In genomic region chr17:46814446-46814845, GRCh38 we compare ENCODE assay signal across 17 cellular contexts. TPM values are rescaled to one million over a fixed set of nuclear protein-coding genes. Genes with fewer than 3 reads are reported as not detected.
DNase-seq lines count a peak whose midpoint lies in the region; ATAC-seq, FAIRE-seq and TF ChIP-seq lines count a peak whose summit lies in the region.
"Had no signal": no experiment of that assay in that cellular context is flagged by ENCODE, and none has a peak within 500 bp of the region (broad histone marks: within the 10 kb centered on the region; RNA-seq: fewer than 3 reads in every experiment).

No MANE protein-coding gene starts in this region.

- peak overlapping the region in 1 of 2 experiments; percentile 66; a peak in 2 of 4 replicates for H3K9ac ChIP-seq in K562 (ENCODE audit: insufficient read depth in 1 of 2, low read depth in 2 of 2, low read length in 2 of 2)
- H3K9ac ChIP-seq: BLaER1 had no signal

- H3K36me3 ChIP-seq in K562 (ENCODE audit: control insufficient read depth, insufficient read depth, low read length) (no peaks in the 10 kb centered on the region), Peyer's patch (no peaks in the 10 kb centered on the region)
- H3K36me3 ChIP-seq: BLaER1 had no signal

- no peaks in the 10 kb centered on the region for H3K9me3 ChIP-seq in K562 (replicated peaks; ENCODE audit: control insufficient read depth, insufficient read depth, low read depth, low read length)
- no peaks in the 10 kb centered on the region for H3K9me3 ChIP-seq in Peyer's patch
- H3K9me3 ChIP-seq: BLaER1 had no signal

- 24% methylated on average over 7 of the region's 7 CpGs for WGBS in K562 (ENCODE audit: insufficient coverage, low coverage, missing lambda C conversion rate)

- ATAC-seq in K562 = no peak
- ATAC-seq: HepG2 had no signal

- no peaks in the 10 kb centered on the region for H3K9me3 Mint-ChIP-seq in mesothelial cell of epicardium

- H3K4me2 ChIP-seq in K562 (ENCODE audit: insufficient read depth, low read length) = peak overlapping the region; percentile 19; the same call in 1 of the 2 replicates
- H3K4me2 ChIP-seq: BLaER1 had no signal

- TF ChIP-seq RAD21 in K562 (CRISPR knock-in tag; conservative IDR thresholded peaks at IDR 0.05 in 1 of 2, IDR thresholded peaks at IDR 0.05 in 1 of 2) = no peak

- peak overlapping the region; percentile 91 for H3K4me3 Mint-ChIP-seq in mesothelial cell of epicardium

- intact Hi-C loops in K562 (cut with micrococcal nuclease) = no loop called here

- H3K27me3 ChIP-seq in K562 (ENCODE audit: control insufficient read depth in 2 of 2, insufficient read depth in 2 of 2, low read length in 2 of 2) (no peaks in the 10 kb centered on the region), Peyer's patch (peaks cover 0 to 28% of the 10 kb centered on the region in 2 donors)

- TF ChIP-seq POLR2A in K562 (conservative IDR thresholded peaks at IDR 0.05) (no peak), Peyer's patch (IDR thresholded peaks at IDR 0.05) (no peak)

- POLR2A ChIA-PET in K562 (lab: Yijun Ruan, JAX) = interaction anchor here (0.9 to 1.0 kb wide), 2 partner anchors 15 to 17 kb away, joined by 3 to 6 read pairs; no protein-coding TSS in a partner anchor

- H3K4me1 ChIP-seq in K562 (replicated peaks in 1 of 2; ENCODE audit: control insufficient read depth in 2 of 2, insufficient read depth in 2 of 2, low read length in 2 of 2) = peaks cover 28 to 57% of the 10 kb centered on the region in 2 experiments
- H3K4me1 ChIP-seq in Peyer's patch = peaks cover 0 to 14% (median 9%) of the 10 kb centered on the region in 4 donors

- H3K27ac ChIP-seq in K562 (ENCODE audit: extremely low read depth, low read depth, low read length) (no peak overlapping the region), Peyer's patch (no peak overlapping the region)
- H3K27ac ChIP-seq: BLaER1 had no signal

- peak overlapping the region; percentile 96 for H3K27ac Mint-ChIP-seq in mesothelial cell of epicardium

- no peaks in the 10 kb centered on the region for H3K9me1 ChIP-seq in K562 (ENCODE audit: control insufficient read depth, insufficient read depth, low read length)

- peaks cover 88% of the 10 kb centered on the region for H3K4me1 Mint-ChIP-seq in mesothelial cell of epicardium

- no TSS peak for BruUV-seq in K562 (replicated peaks; lab: Mats Ljungman, UMichigan)

- CTCF ChIA-PET in K562 (lab: Yijun Ruan, JAX; ENCODE audit: low intra/inter-chr PET ratio) = no interaction called here

- peak; percentile 86 for DNase-seq in ELF-1 (ENCODE audit: low read depth, low spot score)
- DNase-seq in HTR-8/SVneo (ENCODE audit: insufficient read length, low spot score) = no peak
- DNase-seq in K562 (ENCODE audit: extremely low read depth in 1 of 4, low spot score in 3 of 4) = no peak
- no peak for DNase-seq in mesothelial cell of epicardium (ENCODE audit: low spot score in 2 of 2, unreplicated experiment in 2 of 2)
- no peak for DNase-seq in G401 (ENCODE audit: low spot score)
- DNase-seq in activated effector memory CD4-positive, alpha-beta T cell treated with anti-CD3 and anti-CD28 coated beads, Interleukin-2, amount 50 U/mL, for 16 hours = no peak
- no peak for DNase-seq in Peyer's patch
- no peak for DNase-seq in NCI-H1694 (lab: John Stamatoyannopoulos, UW)
- DNase-seq: 8988T, AML-193, DMS79, EL, GF-D8 had no signal

- peak; percentile 74 for FAIRE-seq in HTR-8/SVneo (lab: Jason Lieb, UNC)
- FAIRE-seq in K562 (lab: Jason Lieb, UNC) = no peak
- FAIRE-seq: GM19239, H54, HepG2 had no signal

- H2AFZ ChIP-seq in K562 (ENCODE audit: low read depth, low read length) = peak overlapping the region; percentile 67

- in situ Hi-C loops in K562 (cut with MboI) (loop anchor here (25.0 kb wide), 1 partner anchor 1227 kb away; no protein-coding TSS in a partner anchor), G401 (cut with HindIII; ENCODE audit: low sequenced_read_pairs) (no loop called here)

- no peak for TF ChIP-seq CTCF in K562 (IDR thresholded peaks at IDR 0.05 in 2 of 3, conservative IDR thresholded peaks at IDR 0.05 in 1 of 3; ENCODE audit: insufficient read depth in 2 of 3, low read depth in 1 of 3, low read length in 3 of 3)
- no peak for TF ChIP-seq CTCF in mesothelial cell of epicardium (IDR thresholded peaks at IDR 0.05; ENCODE audit: unreplicated experiment)
- TF ChIP-seq CTCF in Peyer's patch (IDR thresholded peaks at IDR 0.05) = no peak

- H3K4me3 ChIP-seq in K562 = no peak overlapping the region
- no peak overlapping the region for H3K4me3 ChIP-seq in Peyer's patch
- H3K4me3 ChIP-seq: BLaER1 had no signal

- H4K20me1 ChIP-seq in K562 (replicated peaks; ENCODE audit: control insufficient read depth, insufficient read depth, low read length) = no peaks in the 10 kb centered on the region

- no peaks in the 10 kb centered on the region for H3K79me2 ChIP-seq in K562 (ENCODE audit: control insufficient read depth, insufficient read depth, low read length)

- no peak for TF ChIP-seq EP300 in K562 (IDR thresholded peaks at IDR 0.05; ENCODE audit: low read length)

- peaks cover 29% of the 10 kb centered on the region for H3K27me3 Mint-ChIP-seq in mesothelial cell of epicardium (ENCODE audit: low read depth)

- no peaks in the 10 kb centered on the region for H3K36me3 Mint-ChIP-seq in mesothelial cell of epicardium

TF ChIP-seq in K562, 482 proteins besides CTCF, POLR2A, EP300 and RAD21:
- TF ChIP-seq TAF7 (tag; IDR thresholded peaks at IDR 0.05) = no peak
- no peak for TF ChIP-seq ZNF512 (tag; IDR thresholded peaks at IDR 0.05)
- TF ChIP-seq POLR2G (IDR thresholded peaks at IDR 0.05; ENCODE audit: low read depth, low read length) = no peak
- no peak for TF ChIP-seq RHOXF2B (CRISPR knock-in tag; conservative IDR thresholded peaks at IDR 0.05)
- no peak for TF ChIP-seq MCM2 (IDR thresholded peaks at IDR 0.05; ENCODE audit: low read depth)

RNA-seq across cellular contexts. Expression of gene WNT3, which starts 4.0 kb away (rescaled TPM):
- total RNA-seq in K562 (2011; cell fraction: chromatin; rRNA removed; ENCODE audit: low replicate concordance) = 8.1 and 10.9 TPM in 2 replicates
- total RNA-seq in K562 (2011; cell fraction: nucleolus; rRNA removed) = 6.1 and 6.8 TPM in 2 replicates
- total RNA-seq in K562 (2011; cell fraction: nucleoplasm; rRNA removed) = 7.8 and 8.3 TPM in 2 replicates
- total RNA-seq in K562 (2014; rRNA removed) (1.5 and 2.9 TPM in 2 replicates), K562 (2014; rRNA removed; fragmentation: Illumina TruSeq; extraction: Trizol) (2.2 and 2.4 TPM in 2 replicates), K562 (2015; rRNA removed; fragmentation: Illumina TruSeq; extraction: Trizol) (2.6 and 2.8 TPM in 2 replicates), K562 (2021) (2.7 and 3.5 TPM in 2 replicates), mesothelial cell of epicardium (64.2 to 66.4 TPM (median 65.7 TPM) in 3 replicates), Peyer's patch (10 to 100 TPM in 1 of 4 donors, 1 to 10 TPM in 2, under 1 TPM in 1; 0.83 to 10.1 (median 6.5) TPM)
- polyA plus RNA-seq in K562 (2011; rRNA removed) (5.9 and 6.1 TPM in 2 replicates), K562 (2014; fragmentation: Illumina TruSeq; extraction: Trizol) (3.2 and 3.6 TPM in 2 replicates), K562 (2014; fragmentation: Nextera tagmentation; extraction: Ambion mirVana) (1 to 10 TPM; 2.1 to 3.5 TPM), K562 (2014; rRNA removed) (2.5 and 3.3 TPM in 2 replicates)
- 3.4 and 3.9 TPM in 2 replicates for polyA plus RNA-seq in K562 (2011; cell fraction: cytosol; rRNA removed)
- 18.0 and 19.7 TPM in 2 replicates for polyA plus RNA-seq in K562 (2011; cell fraction: nucleus; rRNA removed)
- polyA plus RNA-seq in K562 (2012) = 2.5 and 2.8 TPM in 2 replicates
- 2.9 and 3.6 TPM in 2 replicates for polyA minus RNA-seq in K562 (2011; rRNA and poly(A)+ RNA removed)
- polyA minus RNA-seq in K562 (2011; cell fraction: cytosol; rRNA and poly(A)+ RNA removed) = 2.0 and 2.4 TPM in 2 replicates
- 2.6 and 2.7 TPM in 2 replicates for polyA minus RNA-seq in K562 (2011; cell fraction: nucleus; rRNA and poly(A)+ RNA removed)
- not detected in 2 replicates for total RNA-seq in G401 (2014; rRNA removed; shearing (Covaris generic))

RNA-seq across cellular contexts. Expression of gene WNT9B, which starts 36.9 kb away (rescaled TPM):
- total RNA-seq in K562 (2011; cell fraction: chromatin; rRNA removed; ENCODE audit: low replicate concordance) = not detected in 2 replicates
- total RNA-seq in K562 (2011; cell fraction: nucleolus; rRNA removed) = not detected in 2 replicates
- not detected in 2 replicates for total RNA-seq in K562 (2011; cell fraction: nucleoplasm; rRNA removed)
- not detected in 2 replicates for total RNA-seq in K562 (2014; rRNA removed)
- total RNA-seq in K562 (2014; rRNA removed; fragmentation: Illumina TruSeq; extraction: Trizol) = not detected in 2 replicates
- total RNA-seq in K562 (2015; rRNA removed; fragmentation: Illumina TruSeq; extraction: Trizol) = not detected in 2 replicates
- not detected in 2 replicates for total RNA-seq in K562 (2021)
- not detected in 2 replicates for polyA plus RNA-seq in K562 (2011; rRNA removed)
- polyA plus RNA-seq in K562 (2011; cell fraction: cytosol; rRNA removed) = not detected in 2 replicates
- polyA plus RNA-seq in K562 (2011; cell fraction: nucleus; rRNA removed) = not detected in 2 replicates
- polyA plus RNA-seq in K562 (2012) = not detected in 2 replicates
- not detected in 2 replicates for polyA plus RNA-seq in K562 (2014; fragmentation: Illumina TruSeq; extraction: Trizol)
- polyA plus RNA-seq in K562 (2014; fragmentation: Nextera tagmentation; extraction: Ambion mirVana) = not detected
- not detected in 2 replicates for polyA plus RNA-seq in K562 (2014; rRNA removed)
- polyA minus RNA-seq in K562 (2011; rRNA and poly(A)+ RNA removed) = not detected in 2 replicates
- not detected in 2 replicates for polyA minus RNA-seq in K562 (2011; cell fraction: cytosol; rRNA and poly(A)+ RNA removed)
- polyA minus RNA-seq in K562 (2011; cell fraction: nucleus; rRNA and poly(A)+ RNA removed) = not detected in 2 replicates
- total RNA-seq in mesothelial cell of epicardium = 1.2 to 2.0 TPM (median 1.6 TPM) in 3 replicates
- not detected in 2 replicates for total RNA-seq in G401 (2014; rRNA removed; shearing (Covaris generic))
- total RNA-seq in Peyer's patch = under 1 TPM in 1 of 4 donors, not detected in 3; 0.67 TPM
- total RNA-seq: HepG2 had no signal
- polyA plus RNA-seq: HepG2 had no signal
